ENCODE assay signal across 26 cellular contexts in genomic region chr11:97854357-97854756, GRCh38.
DNase-seq lines count a peak whose midpoint lies in the region; ATAC-seq, FAIRE-seq and TF ChIP-seq lines count a peak whose summit lies in the region.
"Had no signal": no experiment of that assay in that cellular context is flagged by ENCODE, and none has a peak within 500 bp of the region (broad histone marks: within the 10 kb centered on the region; RNA-seq: fewer than 3 reads in every experiment).

No MANE protein-coding gene starts in this region.

- no peak overlapping the region for H2AFZ ChIP-seq in HepG2 (ENCODE audit: low read length)
- H2AFZ ChIP-seq in IMR-90 (replicated peaks; ENCODE audit: low read length, poor library complexity), result no peak overlapping the region
- peak overlapping the region; percentile 21; the same call in 1 of the 2 replicates for H2AFZ ChIP-seq in K562 (ENCODE audit: low read depth, low read length)

- FAIRE-seq in HepG2 (lab: Jason Lieb, UNC) (no peak), K562 (lab: Jason Lieb, UNC) (no peak)
- FAIRE-seq: GM12878, GM12892, GM18507 had no signal

- H2BK5ac ChIP-seq in IMR-90 (ENCODE audit: low read depth, low read length, poor library complexity, severe bottlenecking), result no peak overlapping the region

- POLR2A ChIA-PET in HepG2 (lab: Yijun Ruan, JAX) (no interaction called here), IMR-90 (lab: Charles Lee; ENCODE audit: unreplicated experiment) (no interaction called here), K562 (lab: Yijun Ruan, JAX) (no interaction called here)

- WGBS in HepG2 (ENCODE audit: low lambda C conversion rate), result 43% methylated on average over 3 of the region's 3 CpGs
- 42% methylated on average over 3 of the region's 3 CpGs for WGBS in right lobe of liver (ENCODE audit: insufficient coverage, low coverage, low lambda C conversion rate, missing lambda C conversion rate)
- 100% methylated on average over 1 of the region's 3 CpGs; no CpG with 5 or more reads in 1 of the 2 experiments for WGBS in IMR-90 (ENCODE audit: extremely low coverage in 2 of 2, insufficient read length in 1 of 2), 2 experiments
- WGBS in K562 (ENCODE audit: insufficient coverage, low coverage, missing lambda C conversion rate), result 32% methylated on average over 3 of the region's 3 CpGs

- no TSS peak for BruUV-seq in HepG2 (replicated peaks; lab: Mats Ljungman, UMichigan)
- no TSS peak for BruUV-seq in IMR-90 (replicated peaks; lab: Mats Ljungman, UMichigan)
- no TSS peak for BruUV-seq in K562 (replicated peaks; lab: Mats Ljungman, UMichigan)

- H3K14ac ChIP-seq in IMR-90 (replicated peaks; ENCODE audit: low read depth, low read length), result no peak overlapping the region

- H4K5ac ChIP-seq in IMR-90 (ENCODE audit: low read depth, low read length), result no peak overlapping the region

- intact Hi-C loops in HepG2 (cut with micrococcal nuclease; ENCODE audit: unreplicated experiment) (no loop called here), right lobe of liver (cut with DNase I) (no loop called here), IMR-90 (cut with micrococcal nuclease) (no loop called here), K562 (cut with micrococcal nuclease) (no loop called here)

- H4K20me1 ChIP-seq in HepG2 (ENCODE audit: insufficient read depth, low read length) (no peaks in the 10 kb centered on the region), IMR-90 (ENCODE audit: insufficient read depth, low read length) (no peaks in the 10 kb centered on the region), K562 (replicated peaks; ENCODE audit: control insufficient read depth, insufficient read depth, low read length) (no peaks in the 10 kb centered on the region)
- H4K20me1 ChIP-seq: BLaER1 had no signal

- TF ChIP-seq CTCF in HepG2 (CRISPR knock-in tag; IDR thresholded peaks at IDR 0.05), result no peak
- no peak for TF ChIP-seq CTCF in right lobe of liver (IDR thresholded peaks at IDR 0.05)
- no peak for TF ChIP-seq CTCF in IMR-90 (conservative IDR thresholded peaks at IDR 0.05; ENCODE audit: low read depth, low read length)
- TF ChIP-seq CTCF in K562 (IDR thresholded peaks at IDR 0.05 in 2 of 3, conservative IDR thresholded peaks at IDR 0.05 in 1 of 3; ENCODE audit: insufficient read depth in 2 of 3, low read depth in 1 of 3, low read length in 3 of 3), result no peak

- no peaks in the 10 kb centered on the region for H3K9me1 ChIP-seq in IMR-90 (ENCODE audit: insufficient read depth, low read length)
- no peaks in the 10 kb centered on the region for H3K9me1 ChIP-seq in K562 (ENCODE audit: control insufficient read depth, insufficient read depth, low read length)

- H3K4me2 ChIP-seq in HepG2 (ENCODE audit: low read depth, low read length) (no peak overlapping the region), IMR-90 (ENCODE audit: low read depth, low read length) (no peak overlapping the region), K562 (ENCODE audit: insufficient read depth, low read length) (no peak overlapping the region)
- H3K4me2 ChIP-seq: BLaER1 had no signal

- no peak overlapping the region for H4K91ac ChIP-seq in IMR-90 (ENCODE audit: insufficient read depth, low read depth, low read length)

- no peak for TF ChIP-seq EP300 in HepG2 (IDR thresholded peaks at IDR 0.05; ENCODE audit: low read depth in 2 of 2, low read length in 2 of 2)
- TF ChIP-seq EP300 in HepG2 (CRISPR knock-in tag; IDR thresholded peaks at IDR 0.05; ENCODE audit: borderline replicate concordance), result no peak
- TF ChIP-seq EP300 in K562 (IDR thresholded peaks at IDR 0.05; ENCODE audit: low read length), result no peak

- H3K4me1 ChIP-seq in HepG2 (ENCODE audit: insufficient read depth, low read length) (no peaks in the 10 kb centered on the region), right lobe of liver (no peaks in the 10 kb centered on the region), IMR-90 (ENCODE audit: control insufficient read depth, insufficient read depth, low read length) (no peaks in the 10 kb centered on the region), K562 (replicated peaks in 1 of 2; ENCODE audit: control insufficient read depth in 2 of 2, insufficient read depth in 2 of 2, low read length in 2 of 2) (no peaks in the 10 kb centered on the region; a peak in 1 of 5 replicates)
- H3K4me1 ChIP-seq: BE2C, BLaER1 had no signal

- H3K56ac ChIP-seq in IMR-90 (ENCODE audit: extremely low read depth, insufficient read depth, low read length), result no peak overlapping the region

- no peak overlapping the region for H3K23ac ChIP-seq in IMR-90 (ENCODE audit: low read depth, low read length)

- H3K4me3 ChIP-seq in HepG2 (replicated peaks in 1 of 3; ENCODE audit: insufficient read depth in 1 of 3, low read depth in 2 of 3, low read length in 3 of 3) (no peak overlapping the region), right lobe of liver (no peak overlapping the region), IMR-90 (ENCODE audit: insufficient read depth, low read depth, low read length) (no peak overlapping the region), K562 (no peak overlapping the region)
- H3K4me3 ChIP-seq: BLaER1, GM12878 had no signal

- no peak overlapping the region for H2AK9ac ChIP-seq in IMR-90 (replicated peaks; ENCODE audit: low read depth, low read length, poor library complexity)

- no peak overlapping the region for H2BK20ac ChIP-seq in IMR-90 (ENCODE audit: low read depth, low read length)

- H3K18ac ChIP-seq in IMR-90 (ENCODE audit: low read depth, low read length), result no peak overlapping the region

- no peak overlapping the region for H2AK5ac ChIP-seq in IMR-90 (ENCODE audit: low read depth, low read length)

- H3K27ac ChIP-seq in HepG2 (ENCODE audit: extremely low read length, insufficient read depth, low read length), result no peak overlapping the region
- no peak overlapping the region for H3K27ac ChIP-seq in right lobe of liver
- H3K27ac ChIP-seq in IMR-90 (ENCODE audit: insufficient read depth, low read length), result no peak overlapping the region
- no peak overlapping the region for H3K27ac ChIP-seq in K562 (ENCODE audit: extremely low read depth, low read depth, low read length)
- H3K27ac ChIP-seq: 22Rv1, BLaER1 had no signal

- ATAC-seq in HepG2 (no peak), right lobe of liver (no peak), IMR-90 (ENCODE audit: low read depth) (no peak), K562 (no peak)
- ATAC-seq: GM12878 had no signal

- no peak overlapping the region for H3K9ac ChIP-seq in HepG2 (ENCODE audit: insufficient read depth, low read depth, low read length)
- no peak overlapping the region for H3K9ac ChIP-seq in IMR-90 (ENCODE audit: low read depth, low read length)
- H3K9ac ChIP-seq in K562 (ENCODE audit: insufficient read depth in 1 of 2, low read depth in 2 of 2, low read length in 2 of 2), result no peak overlapping the region
- H3K9ac ChIP-seq: BLaER1 had no signal

- in situ Hi-C loops in HepG2 (cut with HindIII; ENCODE audit: extremely low pct_ligation_motif_present, low pct_unique_long_range_greater_than_20kb) (no loop called here), IMR-90 (cut with MboI; ENCODE audit: low sequenced_read_pairs) (no loop called here), K562 (cut with MboI) (no loop called here)

- H3K79me1 ChIP-seq in IMR-90 (ENCODE audit: low read depth in 1 of 2, low read length in 2 of 2), result no peaks in the 10 kb centered on the region

- H4K8ac ChIP-seq in IMR-90 (ENCODE audit: low read depth in 2 of 2, low read length in 2 of 2), result no peak overlapping the region

- H3K27me3 ChIP-seq in HepG2 (ENCODE audit: control insufficient read depth in 1 of 2, insufficient read depth in 2 of 2, low read length in 2 of 2) (no peaks in the 10 kb centered on the region; a peak in 1 of 5 replicates), right lobe of liver (no peaks in the 10 kb centered on the region), IMR-90 (ENCODE audit: control insufficient read depth, insufficient read depth, low read length) (no peaks in the 10 kb centered on the region), K562 (ENCODE audit: control insufficient read depth in 2 of 2, insufficient read depth in 2 of 2, low read length in 2 of 2) (no peaks in the 10 kb centered on the region)
- H3K27me3 ChIP-seq: BE2C, BLaER1 had no signal

- H3K4ac ChIP-seq in IMR-90 (ENCODE audit: low read depth, low read length), result no peak overlapping the region

- H3K79me2 ChIP-seq in HepG2 (ENCODE audit: insufficient read depth, low read length), result no peaks in the 10 kb centered on the region
- H3K79me2 ChIP-seq in K562 (ENCODE audit: control insufficient read depth, insufficient read depth, low read length), result no peaks in the 10 kb centered on the region

- H3K9me3 ChIP-seq in HepG2 (ENCODE audit: low read length) (no peaks in the 10 kb centered on the region), right lobe of liver (no peaks in the 10 kb centered on the region), IMR-90 (ENCODE audit: control insufficient read depth, insufficient read depth, low read length) (no peaks in the 10 kb centered on the region), K562 (replicated peaks; ENCODE audit: control insufficient read depth, insufficient read depth, low read depth, low read length) (no peaks in the 10 kb centered on the region)
- H3K9me3 ChIP-seq: BE2C, BLaER1 had no signal

- H2BK120ac ChIP-seq in IMR-90 (ENCODE audit: low read depth, low read length), result no peak overlapping the region

- H2BK15ac ChIP-seq in IMR-90 (ENCODE audit: low read depth, low read length), result no peak overlapping the region

- no peak for TF ChIP-seq POLR2A in HepG2 (IDR thresholded peaks at IDR 0.05; ENCODE audit: insufficient read depth in 1 of 2, low read depth in 2 of 2, low read length in 2 of 2)
- no peak for TF ChIP-seq POLR2A in right lobe of liver (IDR thresholded peaks at IDR 0.05)
- no peak for TF ChIP-seq POLR2A in IMR-90 (IDR thresholded peaks at IDR 0.05; ENCODE audit: low read depth, low read length)
- no peak for TF ChIP-seq POLR2A in K562 (conservative IDR thresholded peaks at IDR 0.05)

- no peak for DNase-seq in HepG2 (ENCODE audit: low spot score)
- DNase-seq in right lobe of liver, result no peak
- DNase-seq in IMR-90, result no peak
- no peak for DNase-seq in K562 (ENCODE audit: extremely low read depth in 1 of 4, low spot score in 3 of 4)
- DNase-seq in T-helper 9 cell, result no peak
- no peak for DNase-seq in T-helper 2 cell
- no peak for DNase-seq in NCI-H1092 (lab: John Stamatoyannopoulos, UW)
- DNase-seq: ACHN; BE2C; C1 segment of cervical spinal cord; CD4-positive, alpha-beta memory T cell; CD4-positive, CD25-positive, alpha-beta regulatory T cell; CD8-positive, alpha-beta memory T cell; COR-L47; DMS 273 treated with DMSO at 0.1 percent for 48 hours; DMS153; DMS53; DMS79; DND-41; EL; GDM1 had no signal

- H3K36me3 ChIP-seq in HepG2 (replicated peaks in 1 of 2; ENCODE audit: control insufficient read depth in 1 of 2, insufficient read depth in 2 of 2, low read length in 2 of 2), result no peaks in the 10 kb centered on the region
- no peaks in the 10 kb centered on the region for H3K36me3 ChIP-seq in right lobe of liver
- H3K36me3 ChIP-seq in IMR-90 (ENCODE audit: control insufficient read depth, insufficient read depth, low read length), result no peaks in the 10 kb centered on the region
- H3K36me3 ChIP-seq in K562 (ENCODE audit: control insufficient read depth, insufficient read depth, low read length), result no peaks in the 10 kb centered on the region
- H3K36me3 ChIP-seq: BE2C, BLaER1 had no signal

- dilution Hi-C loops in IMR-90 (cut with HindIII; ENCODE audit: low sequenced_read_pairs, unreplicated experiment), result no loop called here

- CTCF ChIA-PET in HepG2 (lab: Yijun Ruan, JAX; ENCODE audit: low intra/inter-chr PET ratio, low total read pairs), result no interaction called here
- CTCF ChIA-PET in IMR-90 (lab: Yijun Ruan, JAX), result no interaction called here
- CTCF ChIA-PET in K562 (lab: Yijun Ruan, JAX; ENCODE audit: low intra/inter-chr PET ratio), result no interaction called here

- no peak for TF ChIP-seq RAD21 in HepG2 (CRISPR knock-in tag; IDR thresholded peaks at IDR 0.05)
- TF ChIP-seq RAD21 in IMR-90 (IDR thresholded peaks at IDR 0.05; ENCODE audit: low read length), result no peak
- TF ChIP-seq RAD21 in K562 (CRISPR knock-in tag; conservative IDR thresholded peaks at IDR 0.05 in 1 of 2, IDR thresholded peaks at IDR 0.05 in 1 of 2), result no peak

Comparison
In these comparisons a context has a peak if more than half of its experiments do, and no peak if none do; other contexts are left out.
1. Of the 241 proteins assayed by ChIP-seq in both HepG2 and K562: peak only in HepG2: none; only in K562: MAFG; in both: MAFF and MAFK; in neither: 238.